In the genomic region with DNA sequence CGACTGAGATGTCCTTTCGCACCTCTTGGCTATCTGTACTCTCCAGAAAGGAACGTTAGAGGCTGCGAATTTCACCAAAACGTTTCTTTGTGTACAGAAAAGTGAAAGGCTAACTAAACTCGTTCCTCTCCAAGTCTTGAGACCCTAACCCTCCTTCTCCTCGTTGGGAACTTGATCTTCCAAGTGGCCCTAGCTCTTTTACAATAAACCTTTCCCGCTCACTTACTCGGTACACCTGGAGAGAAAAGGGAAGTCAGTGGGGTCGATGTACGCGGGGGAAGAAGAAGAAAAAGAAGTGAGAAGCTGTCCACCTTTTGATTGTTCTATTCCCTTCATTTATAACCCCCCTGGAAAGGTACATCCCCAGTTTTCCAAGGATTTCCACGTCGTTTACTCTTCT, we compare ENCODE assay signal across 9 cellular contexts.
A peak's percentile ranks its signal among the peaks of the same experiment; 100 is the strongest.
DNase-seq lines count a peak whose midpoint lies in the region; TF ChIP-seq lines count a peak whose summit lies in the region.
"Had no signal": no experiment of that assay in that cellular context is flagged by ENCODE, and none has a peak within 500 bp of the region (broad histone marks: within the 10 kb centered on the region; RNA-seq: fewer than 3 reads in every experiment).

No MANE protein-coding gene starts in this region.

- H3K27ac ChIP-seq in 22Rv1 (peak overlapping the region; percentile 90), HUES64 (ENCODE audit: low read depth, low read length) (no peak overlapping the region), coronary artery (peak overlapping the region in 1 of 2 donors; percentile 52), mucosa of rectum (ENCODE audit: low read depth in 2 of 2, low read length in 2 of 2) (peak overlapping the region; percentile 95)
- H3K27ac ChIP-seq: VCaP had no signal

- DNase-seq in coronary artery (ENCODE audit: low spot score) (no peak), NCI-H2107 (lab: John Stamatoyannopoulos, UW) (no peak), foreskin fibroblast (no peak), NK-92 (lab: John Stamatoyannopoulos, UW; ENCODE audit: unreplicated experiment) (no peak)
- no peak for DNase-seq in central memory CD4-positive, alpha-beta T cell

- H3K4me1 ChIP-seq in HUES64 (ENCODE audit: insufficient read depth, low read length) (peaks cover 22% of the 10 kb centered on the region), mucosa of rectum (ENCODE audit: control insufficient read depth in 2 of 2, insufficient read depth in 2 of 2, low read length in 2 of 2) (peaks cover 11 to 17% of the 10 kb centered on the region in 2 donors)

- H3K4me3 ChIP-seq in HUES64 (ENCODE audit: low read length) (peak overlapping the region; percentile 80), coronary artery (peak overlapping the region; percentile 80), mucosa of rectum (ENCODE audit: low read length in 2 of 2) (peak overlapping the region; percentile 90 to 96), foreskin fibroblast (ENCODE audit: low read depth in 1 of 2, low read length in 2 of 2) (no peak overlapping the region)

- WGBS in HUES64, result 1% methylated on average over 9 of the region's 14 CpGs

- no peaks in the 10 kb centered on the region for H3K9me3 ChIP-seq in HUES64 (ENCODE audit: insufficient read depth, low read depth, low read length)
- no peaks in the 10 kb centered on the region for H3K9me3 ChIP-seq in mucosa of rectum (ENCODE audit: control insufficient read depth in 2 of 2, low read length in 2 of 2)

- H3K9ac ChIP-seq in HUES64 (ENCODE audit: low read depth, low read length), result no peak overlapping the region
- peak overlapping the region; percentile 69 to 85 for H3K9ac ChIP-seq in mucosa of rectum (ENCODE audit: low read depth in 1 of 2, low read length in 2 of 2)

- H3K36me3 ChIP-seq in HUES64 (ENCODE audit: insufficient read depth, low read length) (no peaks in the 10 kb centered on the region), mucosa of rectum (ENCODE audit: control insufficient read depth in 2 of 2, insufficient read depth in 2 of 2, low read length in 2 of 2) (no peaks in the 10 kb centered on the region)

- peaks cover 85% of the 10 kb centered on the region for H3K27me3 ChIP-seq in HUES64 (ENCODE audit: insufficient read depth, low read length)
- peaks cover 0 to 3% of the 10 kb centered on the region in 2 donors for H3K27me3 ChIP-seq in mucosa of rectum (ENCODE audit: control insufficient read depth in 2 of 2, insufficient read depth in 2 of 2, low read length in 2 of 2)

- TF ChIP-seq CTCF in 22Rv1 (IDR thresholded peaks at IDR 0.05) (no peak), coronary artery (IDR thresholded peaks at IDR 0.05) (no peak), foreskin fibroblast (IDR thresholded peaks at IDR 0.05; ENCODE audit: low read depth, low read length) (no peak)

Comparison
In these comparisons a context has a peak if more than half of its experiments do, and no peak if none do; other contexts are left out.
1. H3K4me3 ChIP-seq: peak in HUES64 (single experiment), coronary artery (single experiment) and mucosa of rectum (2 of 2); none in foreskin fibroblast (0 of 2).